Comparison of ENCODE assay signal across 19 cellular contexts in the genomic region with DNA sequence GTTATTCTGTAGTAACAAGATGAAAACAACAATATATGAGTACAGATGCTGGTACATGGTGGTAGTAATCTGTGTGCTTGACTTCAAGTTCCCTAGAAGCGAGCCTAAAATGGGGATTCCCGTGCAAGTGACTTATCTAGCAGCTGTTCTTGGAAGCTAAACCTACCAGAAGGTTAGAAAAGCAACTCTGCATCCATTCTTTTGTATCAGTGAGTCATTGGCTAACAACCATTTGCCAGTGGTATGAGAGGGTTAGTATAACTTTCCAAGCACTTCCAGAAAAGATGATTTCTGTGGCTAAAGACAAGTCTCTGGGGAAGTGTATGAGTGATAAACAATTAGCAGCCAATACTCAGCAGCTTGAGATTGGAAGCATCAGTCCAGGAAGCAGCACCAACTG.
DNase-seq lines count a peak whose midpoint lies in the region; TF ChIP-seq lines count a peak whose summit lies in the region.
"Had no signal": no experiment of that assay in that cellular context is flagged by ENCODE, and none has a peak within 500 bp of the region (broad histone marks: within the 10 kb centered on the region; RNA-seq: fewer than 3 reads in every experiment).

No MANE protein-coding gene starts in this region.

- no peak for TF ChIP-seq CTCF in astrocyte of the spinal cord (IDR thresholded peaks at IDR 0.05; ENCODE audit: low read depth, low read length)

- peak; percentile 8 for DNase-seq in HS-5 (ENCODE audit: low read depth)
- DNase-seq in astrocyte of the spinal cord (ENCODE audit: low read depth, low spot score), result peak; percentile 64
- peak; percentile 17 for DNase-seq in kidney tubule cell (ENCODE audit: low spot score)
- peak; percentile 7 for DNase-seq in stromal cell of bone marrow (ENCODE audit: low read depth)
- no peak for DNase-seq in DMS153 (lab: John Stamatoyannopoulos, UW)
- DNase-seq in activated T-cell treated with anti-CD3 and anti-CD28 coated beads, Interleukin-2, amount 50 U/mL, for 1 hour, result no peak
- DNase-seq in DMS53 treated with DMSO at 0.1 percent for 48 hours (lab: John Stamatoyannopoulos, UW; ENCODE audit: unreplicated experiment), result no peak
- DNase-seq: Calu3, GOT3, HCEC 1CT, Karpas-422, NCI-H1092 treated with DMSO at 0.1 percent for 48 hours, NCI-H1436, NCI-H187 treated with DMSO at 0.1 percent for 48 hours, NCI-H2171 treated with DMSO at 0.1 percent for 48 hours, NCI-H524 treated with DMSO at 0.1 percent for 48 hours, NCI-H774, SIG-M5 had no signal

- no peak overlapping the region for H3K4me3 ChIP-seq in astrocyte of the spinal cord (ENCODE audit: low read depth, low read length)
- H3K4me3 ChIP-seq: SK-N-MC had no signal

- in situ Hi-C loops in astrocyte of the spinal cord (cut with HindIII; ENCODE audit: low sequenced_read_pairs), result no loop called here

Comparison
In these comparisons a context has a peak if more than half of its experiments do, and no peak if none do; other contexts are left out.
1. DNase-seq: peak in HS-5 (single experiment), astrocyte of the spinal cord (single experiment), kidney tubule cell (single experiment) and stromal cell of bone marrow (single experiment); none in DMS153 (single experiment), activated T-cell treated with anti-CD3 and anti-CD28 coated beads, Interleukin-2, amount 50 U/mL, for 1 hour (single experiment) and DMS53 treated with DMSO at 0.1 percent for 48 hours (single experiment).